Comparison of ENCODE assay signal across 16 cellular contexts in the genomic region with DNA sequence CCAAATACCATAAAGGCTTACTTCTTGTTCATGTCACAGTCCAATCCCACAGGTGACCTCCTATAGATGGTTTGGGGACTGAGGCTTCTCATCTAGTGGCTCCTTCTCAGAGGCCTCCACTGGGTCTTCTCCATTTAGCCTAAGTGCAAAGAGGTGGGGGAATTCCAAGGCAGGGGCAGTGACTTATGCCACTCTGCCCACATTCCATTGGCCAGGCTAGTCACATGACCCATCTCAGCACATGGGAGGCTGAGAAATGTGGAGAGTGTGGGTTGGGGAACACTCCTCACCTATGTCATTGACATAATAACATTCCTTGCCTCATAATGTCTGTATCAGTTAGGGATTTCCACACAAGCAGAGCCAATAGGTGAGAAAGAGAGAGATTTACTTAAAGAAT.
"Had no signal": no experiment of that assay in that cellular context is flagged by ENCODE, and none has a peak within 500 bp of the region (broad histone marks: within the 10 kb centered on the region; RNA-seq: fewer than 3 reads in every experiment).

No MANE protein-coding gene starts in this region.

- ATAC-seq: activated CD8-positive, alpha-beta memory T cell treated with anti-CD3 and anti-CD28 coated beads, Interleukin-2, amount 10 ng/mL, durations not matched to agents 7 days and 5 days; naive thymus-derived CD4-positive, alpha-beta T cell; right lobe of liver; T-cell had no signal

- DNase-seq: activated CD4-positive, alpha-beta T cell treated with anti-CD3 and anti-CD28 coated beads, Interleukin-2, amount 50 U/mL, for 4 hours; activated CD8-positive, alpha-beta memory T cell treated with anti-CD3 and anti-CD28 coated beads, Interleukin-2, amount 10 ng/mL, durations not matched to agents 7 days and 5 days; activated naive CD8-positive, alpha-beta T cell treated with anti-CD3 and anti-CD28 coated beads, Interleukin-2, amount 10 ng/mL, durations not matched to agents 7 days and 5 days; activated T-cell treated with anti-CD3 and anti-CD28 coated beads for 4 hours; amygdala; colonic mucosa; glutamatergic neuron; immature natural killer cell; left ventricle myocardium inferior; naive thymus-derived CD4-positive, alpha-beta T cell; posterior cingulate gyrus; right lobe of liver; stomach; T-cell; WERI-Rb-1 had no signal

- H3K27ac Mint-ChIP-seq: activated CD8-positive, alpha-beta memory T cell treated with anti-CD3 and anti-CD28 coated beads, Interleukin-2, amount 10 ng/mL, durations not matched to agents 7 days and 5 days; activated naive CD8-positive, alpha-beta T cell treated with anti-CD3 and anti-CD28 coated beads, Interleukin-2, amount 10 ng/mL, durations not matched to agents 7 days and 5 days; immature natural killer cell; naive thymus-derived CD4-positive, alpha-beta T cell; neural progenitor cell; T-cell had no signal

- H3K27me3 Mint-ChIP-seq: activated naive CD8-positive, alpha-beta T cell treated with anti-CD3 and anti-CD28 coated beads, Interleukin-2, amount 10 ng/mL, durations not matched to agents 7 days and 5 days had no signal

- H3K9me3 Mint-ChIP-seq: immature natural killer cell, neural progenitor cell, T-cell had no signal

- H3K4me1 Mint-ChIP-seq: activated CD8-positive, alpha-beta memory T cell treated with anti-CD3 and anti-CD28 coated beads, Interleukin-2, amount 10 ng/mL, durations not matched to agents 7 days and 5 days; activated naive CD8-positive, alpha-beta T cell treated with anti-CD3 and anti-CD28 coated beads, Interleukin-2, amount 10 ng/mL, durations not matched to agents 7 days and 5 days; immature natural killer cell; naive thymus-derived CD4-positive, alpha-beta T cell; T-cell had no signal

- H3K36me3 Mint-ChIP-seq: activated CD8-positive, alpha-beta memory T cell treated with anti-CD3 and anti-CD28 coated beads, Interleukin-2, amount 10 ng/mL, durations not matched to agents 7 days and 5 days; activated naive CD8-positive, alpha-beta T cell treated with anti-CD3 and anti-CD28 coated beads, Interleukin-2, amount 10 ng/mL, durations not matched to agents 7 days and 5 days; neural progenitor cell; T-cell had no signal

- H3K4me3 Mint-ChIP-seq: activated CD8-positive, alpha-beta memory T cell treated with anti-CD3 and anti-CD28 coated beads, Interleukin-2, amount 10 ng/mL, durations not matched to agents 7 days and 5 days; activated naive CD8-positive, alpha-beta T cell treated with anti-CD3 and anti-CD28 coated beads, Interleukin-2, amount 10 ng/mL, durations not matched to agents 7 days and 5 days; immature natural killer cell; naive thymus-derived CD4-positive, alpha-beta T cell; neural progenitor cell; T-cell had no signal
